19 cellular contexts compared by ENCODE assay signal in the genomic region with DNA sequence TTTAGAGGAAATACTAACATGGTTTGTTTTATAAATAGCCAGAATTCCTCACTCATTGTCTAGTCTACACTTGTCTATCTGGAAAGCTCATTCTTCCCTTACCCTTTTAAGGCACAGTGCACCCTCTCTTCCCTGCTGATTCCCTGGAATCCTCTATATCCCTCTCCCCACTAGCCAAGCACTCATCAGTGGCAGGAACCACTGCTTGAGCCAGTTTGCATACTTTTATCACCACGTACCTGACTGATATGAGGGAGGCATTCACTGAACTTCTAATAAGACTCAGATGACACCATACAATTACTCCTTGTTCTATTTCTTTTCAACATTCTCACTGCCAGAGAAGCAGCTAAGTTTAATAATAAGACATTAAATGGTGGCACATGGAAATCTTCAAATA.
"Had no signal": no experiment of that assay in that cellular context is flagged by ENCODE, and none has a peak within 500 bp of the region (broad histone marks: within the 10 kb centered on the region; RNA-seq: fewer than 3 reads in every experiment).

No MANE protein-coding gene starts in this region.

- H3K36me3 Mint-ChIP-seq: immature natural killer cell; naive B cell; stimulated activated memory B cell treated with anti-CD40 and anti-IgM and Interleukin-4, amounts not matched to agents 10 μg/mL and 1 μg/mL and 100 μg/mL, for 72 hours had no signal

- H3K4me1 Mint-ChIP-seq: naive B cell; stimulated activated memory B cell treated with anti-CD40 and anti-IgM and Interleukin-4, amounts not matched to agents 10 μg/mL and 1 μg/mL and 100 μg/mL, for 72 hours had no signal

- H3K9me3 ChIP-seq: left ventricle myocardium inferior, lower lobe of right lung, neutrophil, psoas muscle, right lobe of liver, tibial artery, upper lobe of left lung, uterus had no signal

- H3K27ac ChIP-seq: foreskin keratinocyte, left ventricle myocardium inferior, lower lobe of right lung, neutrophil, psoas muscle, right lobe of liver, tibial artery, upper lobe of left lung, uterus had no signal

- H3K4me1 ChIP-seq: foreskin keratinocyte, lower lobe of right lung, right lobe of liver, upper lobe of left lung, uterus had no signal

- DNase-seq: dermis blood vessel endothelial cell; foreskin keratinocyte; immature natural killer cell; left cardiac atrium; left ventricle myocardium inferior; lower lobe of right lung; mesenchymal stem cell; naive B cell; psoas muscle; retina; right lobe of liver; stimulated activated CD4-positive, alpha-beta T cell treated with anti-CD3 and anti-CD28 coated beads, Interleukin-4, amount 100 ng/mL, for 1 hour; tibial artery; upper lobe of left lung; uterus had no signal

- H3K4me3 ChIP-seq: left ventricle myocardium inferior, lower lobe of right lung, psoas muscle, right lobe of liver, tibial artery, upper lobe of left lung, uterus had no signal

- H3K4me3 Mint-ChIP-seq: immature natural killer cell; naive B cell; nephron; stimulated activated memory B cell treated with anti-CD40 and anti-IgM and Interleukin-4, amounts not matched to agents 10 μg/mL and 1 μg/mL and 100 μg/mL, for 72 hours; stimulated activated naive CD8-positive, alpha-beta T cell treated with anti-CD3 and anti-CD28 coated beads, Interleukin-15, Interleukin-2, amounts not matched to agents 100 ng/mL and 50 ng/mL, for 24 hours had no signal

- H3K9me3 Mint-ChIP-seq: naive B cell; nephron; stimulated activated memory B cell treated with anti-CD40 and anti-IgM and Interleukin-4, amounts not matched to agents 10 μg/mL and 1 μg/mL and 100 μg/mL, for 72 hours; stimulated activated naive CD8-positive, alpha-beta T cell treated with anti-CD3 and anti-CD28 coated beads, Interleukin-15, Interleukin-2, amounts not matched to agents 100 ng/mL and 50 ng/mL, for 24 hours had no signal

- H3K27me3 Mint-ChIP-seq: stimulated activated memory B cell treated with anti-CD40 and anti-IgM and Interleukin-4, amounts not matched to agents 10 μg/mL and 1 μg/mL and 100 μg/mL, for 72 hours had no signal

- H3K27me3 ChIP-seq: foreskin keratinocyte, neutrophil, right lobe of liver, tibial artery, upper lobe of left lung, uterus had no signal

- H3K27ac Mint-ChIP-seq: naive B cell; nephron; stimulated activated memory B cell treated with anti-CD40 and anti-IgM and Interleukin-4, amounts not matched to agents 10 μg/mL and 1 μg/mL and 100 μg/mL, for 72 hours; stimulated activated naive CD8-positive, alpha-beta T cell treated with anti-CD3 and anti-CD28 coated beads, Interleukin-15, Interleukin-2, amounts not matched to agents 100 ng/mL and 50 ng/mL, for 24 hours had no signal

- ATAC-seq: foreskin keratinocyte; left cardiac atrium; lower lobe of right lung; psoas muscle; right lobe of liver; stimulated activated memory B cell treated with anti-CD40 and anti-IgM and Interleukin-4, amounts not matched to agents 10 μg/mL and 1 μg/mL and 100 μg/mL, for 72 hours had no signal

- H3K36me3 ChIP-seq: left ventricle myocardium inferior, lower lobe of right lung, neutrophil, right lobe of liver, tibial artery, upper lobe of left lung, uterus had no signal
